1 cellular context compared by ENCODE assay signal in the genomic region with DNA sequence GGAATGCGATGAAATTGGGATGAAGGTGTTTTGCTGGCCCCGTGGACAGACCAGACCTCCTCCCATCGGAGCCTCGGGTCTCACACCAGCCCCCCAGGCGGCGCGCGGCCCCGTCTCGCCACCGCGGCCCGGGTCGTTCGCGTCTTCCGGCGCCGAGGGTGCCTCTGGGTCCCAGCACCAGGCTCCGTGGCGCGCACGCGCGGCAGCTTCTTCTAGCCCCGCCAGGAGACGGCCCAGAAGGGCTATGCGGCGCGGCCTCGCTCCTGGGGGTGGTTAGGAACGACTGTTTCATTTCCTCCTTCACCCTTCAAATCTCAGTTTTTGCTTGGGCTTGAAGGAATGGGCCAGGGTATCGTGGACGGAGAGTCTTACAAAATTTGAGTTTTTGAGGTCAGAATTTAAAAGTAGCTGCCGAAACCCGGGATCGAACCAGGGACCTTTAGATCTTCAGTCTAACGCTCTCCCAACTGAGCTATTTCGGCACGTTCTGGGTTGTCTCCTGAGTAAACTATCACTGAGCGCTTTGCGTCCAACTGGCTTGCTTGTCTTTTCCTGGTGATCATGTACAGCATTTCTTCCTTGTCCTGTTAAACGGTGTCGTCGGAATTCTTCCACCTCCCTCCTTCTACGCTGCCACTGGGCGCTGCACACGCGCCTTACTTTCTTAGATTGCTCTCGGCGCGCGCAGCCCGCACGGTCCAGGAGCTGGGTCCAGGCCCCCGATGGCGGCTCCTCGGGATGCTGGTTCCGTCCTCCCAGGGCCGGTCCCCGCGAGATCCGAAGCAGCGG.
TF ChIP-seq lines count a peak whose summit lies in the region.

No MANE protein-coding gene starts in this region.

TF ChIP-seq in HepG2, 621 proteins besides CTCF, POLR2A, EP300 and RAD21 (continued from another document):
- no peak for TF ChIP-seq NR2C2 (CRISPR knock-in tag; IDR thresholded peaks at IDR 0.05; ENCODE audit: borderline replicate concordance)
